In the genomic region with DNA sequence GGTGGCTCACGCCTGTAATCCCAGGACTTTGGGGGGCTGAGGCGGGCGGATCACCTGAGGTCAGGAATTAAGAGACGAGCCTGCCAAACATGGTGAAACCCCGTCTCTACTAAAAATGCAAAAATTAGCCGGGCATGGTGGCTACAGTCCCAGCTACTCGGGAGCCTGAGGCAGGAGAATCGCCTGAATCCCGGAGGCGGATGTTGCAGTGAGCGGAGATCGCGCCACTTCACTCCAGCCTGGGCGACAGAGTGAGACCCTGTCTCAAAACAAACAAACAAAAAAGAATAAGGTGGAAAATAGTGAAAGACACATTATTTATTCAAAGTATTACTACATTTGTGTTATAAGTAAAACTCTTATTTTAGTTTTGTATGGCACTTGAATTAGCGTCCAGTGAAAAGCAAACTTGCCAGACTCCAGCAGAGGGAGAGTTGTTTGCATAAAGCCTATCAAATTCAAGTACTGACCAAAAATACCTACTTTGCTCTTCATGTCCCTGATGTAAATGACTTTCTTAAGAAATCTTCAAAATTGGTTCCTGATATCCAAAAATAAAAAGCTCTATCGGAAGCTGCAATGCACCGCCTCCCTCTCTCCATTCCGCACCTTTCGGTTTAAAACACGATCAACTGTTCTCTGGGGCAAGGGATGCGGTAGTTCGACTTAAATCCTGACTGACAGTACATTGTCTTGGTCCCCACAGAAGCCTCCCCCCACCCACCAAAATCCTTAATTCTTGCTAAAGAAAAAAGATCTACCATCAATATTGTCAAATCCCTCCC, we compare ENCODE assay signal across 1 cellular context.
TF ChIP-seq lines count a peak whose summit lies in the region.

No MANE protein-coding gene starts in this region.

TF ChIP-seq in HepG2, 621 proteins besides CTCF, POLR2A, EP300 and RAD21 (continued from another document):
- TF ChIP-seq, protein P1, sequence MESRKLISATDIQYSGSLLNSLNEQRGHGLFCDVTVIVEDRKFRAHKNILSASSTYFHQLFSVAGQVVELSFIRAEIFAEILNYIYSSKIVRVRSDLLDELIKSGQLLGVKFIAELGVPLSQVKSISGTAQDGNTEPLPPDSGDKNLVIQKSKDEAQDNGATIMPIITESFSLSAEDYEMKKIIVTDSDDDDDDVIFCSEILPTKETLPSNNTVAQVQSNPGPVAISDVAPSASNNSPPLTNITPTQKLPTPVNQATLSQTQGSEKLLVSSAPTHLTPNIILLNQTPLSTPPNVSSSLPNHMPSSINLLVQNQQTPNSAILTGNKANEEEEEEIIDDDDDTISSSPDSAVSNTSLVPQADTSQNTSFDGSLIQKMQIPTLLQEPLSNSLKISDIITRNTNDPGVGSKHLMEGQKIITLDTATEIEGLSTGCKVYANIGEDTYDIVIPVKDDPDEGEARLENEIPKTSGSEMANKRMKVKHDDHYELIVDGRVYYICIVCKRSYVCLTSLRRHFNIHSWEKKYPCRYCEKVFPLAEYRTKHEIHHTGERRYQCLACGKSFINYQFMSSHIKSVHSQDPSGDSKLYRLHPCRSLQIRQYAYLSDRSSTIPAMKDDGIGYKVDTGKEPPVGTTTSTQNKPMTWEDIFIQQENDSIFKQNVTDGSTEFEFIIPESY (CRISPR knock-in tag; IDR thresholded peaks at IDR 0.05), result peak; percentile 90
- TF ChIP-seq, protein P2, sequence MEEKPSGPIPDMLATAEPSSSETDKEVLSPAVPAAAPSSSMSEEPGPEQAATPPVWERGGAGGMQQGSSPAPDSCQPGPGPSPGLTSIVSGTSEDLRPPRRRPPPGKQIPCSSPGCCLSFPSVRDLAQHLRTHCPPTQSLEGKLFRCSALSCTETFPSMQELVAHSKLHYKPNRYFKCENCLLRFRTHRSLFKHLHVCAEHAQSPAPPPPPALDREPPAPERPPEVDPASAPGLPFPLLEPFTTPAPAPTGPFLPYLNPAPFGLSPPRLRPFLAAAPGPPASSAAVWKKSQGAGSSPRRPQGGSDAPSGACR (CRISPR knock-in tag; IDR thresholded peaks at IDR 0.05), result 0 out of 2 replicates have a peak, but pooled peaks have one; percentile 12
- TF ChIP-seq, protein P3, sequence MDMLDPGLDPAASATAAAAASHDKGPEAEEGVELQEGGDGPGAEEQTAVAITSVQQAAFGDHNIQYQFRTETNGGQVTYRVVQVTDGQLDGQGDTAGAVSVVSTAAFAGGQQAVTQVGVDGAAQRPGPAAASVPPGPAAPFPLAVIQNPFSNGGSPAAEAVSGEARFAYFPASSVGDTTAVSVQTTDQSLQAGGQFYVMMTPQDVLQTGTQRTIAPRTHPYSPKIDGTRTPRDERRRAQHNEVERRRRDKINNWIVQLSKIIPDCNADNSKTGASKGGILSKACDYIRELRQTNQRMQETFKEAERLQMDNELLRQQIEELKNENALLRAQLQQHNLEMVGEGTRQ (IDR thresholded peaks at IDR 0.05; ENCODE audit: low read depth, low read length), result no peak
- TF ChIP-seq, protein P3 (CRISPR knock-in tag; IDR thresholded peaks at IDR 0.05; ENCODE audit: borderline replicate concordance), result 0 out of 2 replicates have a peak, but pooled peaks have one; percentile 8
- TF ChIP-seq ZNF251 (CRISPR knock-in tag; IDR thresholded peaks at IDR 0.05) (no peak), ZBTB38 (CRISPR knock-in tag; IDR thresholded peaks at IDR 0.05) (peak; percentile 89)
TF ChIP-seq in HepG2: peak in this region for 7.
